Comparison of ENCODE assay signal across 24 cellular contexts in the genomic region with DNA sequence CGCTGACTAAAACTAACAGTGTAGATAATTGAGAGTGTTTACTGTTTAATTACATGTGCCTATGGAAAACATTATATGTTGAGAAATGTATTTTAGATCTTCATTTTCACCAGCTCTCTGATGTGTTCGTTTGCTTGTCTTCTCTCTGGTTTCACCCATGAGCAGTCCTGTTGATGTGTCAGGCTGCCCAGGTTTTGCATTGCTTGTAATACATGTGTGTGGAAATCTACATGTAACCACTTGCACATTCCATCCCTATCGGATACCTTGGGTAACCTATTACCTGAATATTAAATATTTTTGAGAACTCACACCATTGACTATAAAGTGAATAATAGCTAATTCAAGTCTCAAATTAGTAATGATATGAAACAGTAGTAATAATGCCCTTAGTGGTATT. TPM values are rescaled to one million over a fixed set of nuclear protein-coding genes. Genes with fewer than 3 reads are reported as not detected.
A peak's percentile ranks its signal among the peaks of the same experiment; 100 is the strongest.
DNase-seq lines count a peak whose midpoint lies in the region; ATAC-seq and TF ChIP-seq lines count a peak whose summit lies in the region.
"Had no signal": no experiment of that assay in that cellular context is flagged by ENCODE, and none has a peak within 500 bp of the region (broad histone marks: within the 10 kb centered on the region; RNA-seq: fewer than 3 reads in every experiment).

No MANE protein-coding gene starts in this region.

- H3K27ac Mint-ChIP-seq in activated T-cell treated with anti-CD3 and anti-CD28 coated beads, Interleukin-2, amount 50 U/mL, for 24 hours = peak overlapping the region; percentile 89
- peak overlapping the region; percentile 26 to 87 for H3K27ac Mint-ChIP-seq in effector memory CD8-positive, alpha-beta T cell
- peak overlapping the region; percentile 87 for H3K27ac Mint-ChIP-seq in nephron progenitor cell
- H3K27ac Mint-ChIP-seq in activated CD4-positive, alpha-beta T cell treated with anti-CD3 and anti-CD28 coated beads, Interleukin-2, amount 10 ng/mL, durations not matched to agents 24 days and 14 days = no peak overlapping the region
- H3K27ac Mint-ChIP-seq: T-helper 1 cell treated with Interleukin-12 subunit alpha and Interleukin-12 subunit beta and Interleukin-4 antibody, amounts not matched to agents 30 μg/mL and 1 μg/mL, for 36 hours had no signal

- no peaks in the 10 kb centered on the region for H3K27me3 Mint-ChIP-seq in activated T-cell treated with anti-CD3 and anti-CD28 coated beads, Interleukin-2, amount 50 U/mL, for 24 hours
- H3K27me3 Mint-ChIP-seq in effector memory CD8-positive, alpha-beta T cell = no peaks in the 10 kb centered on the region
- no peaks in the 10 kb centered on the region for H3K27me3 Mint-ChIP-seq in nephron progenitor cell (ENCODE audit: low read depth, poor library complexity)
- H3K27me3 Mint-ChIP-seq in activated CD4-positive, alpha-beta T cell treated with anti-CD3 and anti-CD28 coated beads, Interleukin-2, amount 10 ng/mL, durations not matched to agents 24 days and 14 days = no peaks in the 10 kb centered on the region

- TF ChIP-seq CTCF in Loucy (conservative IDR thresholded peaks at IDR 0.05; ENCODE audit: low read length) (no peak), nephron progenitor cell (IDR thresholded peaks at IDR 0.05) (no peak)

- no peak overlapping the region for H2AFZ ChIP-seq in Loucy (ENCODE audit: low read length)

- no peaks in the 10 kb centered on the region for H3K9me3 ChIP-seq in Loucy (ENCODE audit: insufficient read depth, low read depth, low read length)
- H3K9me3 ChIP-seq: upper lobe of left lung had no signal

- no peaks in the 10 kb centered on the region for H3F3A ChIP-seq in Loucy (ENCODE audit: low read depth)

- H3K79me2 ChIP-seq in Loucy (ENCODE audit: insufficient read depth, low read length) = peaks cover 93% of the 10 kb centered on the region

- intact Hi-C loops in activated CD4-positive, alpha-beta T cell treated with anti-CD3 and anti-CD28 coated beads, Interleukin-2, amount 10 ng/mL, durations not matched to agents 24 days and 14 days (cut with micrococcal nuclease) = no loop called here

- H3K9me3 Mint-ChIP-seq in activated T-cell treated with anti-CD3 and anti-CD28 coated beads, Interleukin-2, amount 50 U/mL, for 24 hours = no peaks in the 10 kb centered on the region
- H3K9me3 Mint-ChIP-seq in effector memory CD8-positive, alpha-beta T cell = no peaks in the 10 kb centered on the region
- H3K9me3 Mint-ChIP-seq in nephron progenitor cell = peaks cover 10% of the 10 kb centered on the region
- no peaks in the 10 kb centered on the region for H3K9me3 Mint-ChIP-seq in activated CD4-positive, alpha-beta T cell treated with anti-CD3 and anti-CD28 coated beads, Interleukin-2, amount 10 ng/mL, durations not matched to agents 24 days and 14 days
- H3K9me3 Mint-ChIP-seq: T-helper 1 cell treated with Interleukin-12 subunit alpha and Interleukin-12 subunit beta and Interleukin-4 antibody, amounts not matched to agents 30 μg/mL and 1 μg/mL, for 36 hours had no signal

- no peak for DNase-seq in activated T-cell treated with anti-CD3 and anti-CD28 coated beads, Interleukin-2, amount 50 U/mL, for 24 hours
- DNase-seq in activated T-cell treated with anti-CD3 and anti-CD28 coated beads, Interleukin-2, amount 50 U/mL, for 48 hours = no peak
- no peak for DNase-seq in effector memory CD8-positive, alpha-beta T cell
- DNase-seq in nephron progenitor cell (no peak), NCI-H69 (lab: John Stamatoyannopoulos, UW) (no peak)
- DNase-seq in activated CD4-positive, alpha-beta T cell treated with anti-CD3 and anti-CD28 coated beads, Interleukin-2, amount 10 ng/mL, durations not matched to agents 24 days and 14 days = no peak
- DNase-seq: activated CD4-positive, alpha-beta T cell treated with anti-CD3 and anti-CD28 coated beads, Interleukin-2, amount 50 U/mL, for 48 hours; activated CD8-positive, alpha-beta memory T cell treated with anti-CD3 and anti-CD28 coated beads, Interleukin-2, amount 50 U/mL, for 4 hours; activated effector memory CD4-positive, alpha-beta T cell treated with Interleukin-2 at 50 U/mL for 16 hours; cerebellar nuclear complex; HCEC 1CT; NCI-H1417 treated with DMSO at 0.1 percent for 48 hours; NCI-H2081; NCI-H774; Right ventricle myocardium superior; stimulated activated CD4-positive, alpha-beta T cell treated with anti-CD3 and anti-CD28 coated beads, Interleukin-4, amount 100 ng/mL, for 24 hours; upper lobe of left lung had no signal

- peaks cover 88% of the 10 kb centered on the region for H3K4me1 Mint-ChIP-seq in activated T-cell treated with anti-CD3 and anti-CD28 coated beads, Interleukin-2, amount 50 U/mL, for 24 hours (ENCODE audit: low read depth)
- peaks cover 48 to 79% of the 10 kb centered on the region in 2 donors for H3K4me1 Mint-ChIP-seq in effector memory CD8-positive, alpha-beta T cell (ENCODE audit: low read depth in 2 of 2)
- H3K4me1 Mint-ChIP-seq in nephron progenitor cell = peaks cover 25% of the 10 kb centered on the region
- peaks cover 40% of the 10 kb centered on the region for H3K4me1 Mint-ChIP-seq in activated CD4-positive, alpha-beta T cell treated with anti-CD3 and anti-CD28 coated beads, Interleukin-2, amount 10 ng/mL, durations not matched to agents 24 days and 14 days

- ATAC-seq in effector memory CD8-positive, alpha-beta T cell (replicated peaks) = no peak
- no peak for ATAC-seq in GM18861 (IDR thresholded peaks at IDR 0.05; ENCODE audit: unreplicated experiment)
- ATAC-seq: activated CD4-positive, CD25-positive, alpha-beta regulatory T cell treated with anti-CD3 and anti-CD28 coated beads, Interleukin-2, amount 50 U/mL, for 24 hours; GM12878; Panc1; SK-N-SH treated with all-trans-retinoic acid at 6 μM for 48 hours had no signal

- H3K9me2 ChIP-seq in Loucy (replicated peaks; ENCODE audit: low read depth, low read length) = no peaks in the 10 kb centered on the region

- no peak overlapping the region for H3K9ac ChIP-seq in Loucy (ENCODE audit: low read depth, low read length, poor library complexity, severe bottlenecking)

- peaks cover 91% of the 10 kb centered on the region for H3K36me3 Mint-ChIP-seq in activated T-cell treated with anti-CD3 and anti-CD28 coated beads, Interleukin-2, amount 50 U/mL, for 24 hours (ENCODE audit: low read depth)
- peaks cover 42% of the 10 kb centered on the region for H3K36me3 Mint-ChIP-seq in effector memory CD8-positive, alpha-beta T cell (ENCODE audit: insufficient read depth)
- H3K36me3 Mint-ChIP-seq in nephron progenitor cell (ENCODE audit: low read depth) = peaks cover 88% of the 10 kb centered on the region
- H3K36me3 Mint-ChIP-seq in activated CD4-positive, alpha-beta T cell treated with anti-CD3 and anti-CD28 coated beads, Interleukin-2, amount 10 ng/mL, durations not matched to agents 24 days and 14 days (ENCODE audit: low read depth) = peaks cover 50% of the 10 kb centered on the region

- H3K4me2 ChIP-seq in Loucy (ENCODE audit: low read depth, low read length, poor library complexity, severe bottlenecking) = peak overlapping the region; percentile 28

- no peak overlapping the region for H3K4me3 Mint-ChIP-seq in activated T-cell treated with anti-CD3 and anti-CD28 coated beads, Interleukin-2, amount 50 U/mL, for 24 hours
- H3K4me3 Mint-ChIP-seq in effector memory CD8-positive, alpha-beta T cell = peak overlapping the region in 1 of 2 donors; percentile 57
- no peak overlapping the region for H3K4me3 Mint-ChIP-seq in nephron progenitor cell
- no peak overlapping the region for H3K4me3 Mint-ChIP-seq in activated CD4-positive, alpha-beta T cell treated with anti-CD3 and anti-CD28 coated beads, Interleukin-2, amount 10 ng/mL, durations not matched to agents 24 days and 14 days
- H3K4me3 Mint-ChIP-seq: T-helper 1 cell treated with Interleukin-12 subunit alpha and Interleukin-12 subunit beta and Interleukin-4 antibody, amounts not matched to agents 30 μg/mL and 1 μg/mL, for 36 hours had no signal

- H3K4me3 ChIP-seq in Loucy (ENCODE audit: low read length, poor library complexity, severe bottlenecking) = no peak overlapping the region
- H3K4me3 ChIP-seq: GM12878, upper lobe of left lung had no signal

- no peaks in the 10 kb centered on the region for H3K4me1 ChIP-seq in Loucy (ENCODE audit: insufficient read depth, low read length, poor library complexity, severe bottlenecking)

- no peaks in the 10 kb centered on the region for H3K27me3 ChIP-seq in Loucy (ENCODE audit: insufficient read depth, low read length, poor library complexity, severe bottlenecking)
- H3K27me3 ChIP-seq: upper lobe of left lung had no signal

- H4K20me1 ChIP-seq in Loucy (ENCODE audit: insufficient read depth, low read length, poor library complexity, severe bottlenecking) = peaks cover 100% of the 10 kb centered on the region

- H3K36me3 ChIP-seq in Loucy (ENCODE audit: insufficient read depth, low read length) = peaks cover 36% of the 10 kb centered on the region; the same call in 1 of the 2 replicates

RNA-seq across cellular contexts. Expression of a gene that starts 13.1 kb away (rescaled TPM):
- 105 and 107 TPM in 2 replicates for total RNA-seq in activated CD4-positive, alpha-beta T cell treated with anti-CD3 and anti-CD28 coated beads, Interleukin-2, amount 10 ng/mL, durations not matched to agents 24 days and 14 days

RNA-seq across cellular contexts. Expression of a gene that starts 51.7 kb away (rescaled TPM):
- 7.2 and 7.8 TPM in 2 replicates for total RNA-seq in activated CD4-positive, alpha-beta T cell treated with anti-CD3 and anti-CD28 coated beads, Interleukin-2, amount 10 ng/mL, durations not matched to agents 24 days and 14 days
